In the genomic region with DNA sequence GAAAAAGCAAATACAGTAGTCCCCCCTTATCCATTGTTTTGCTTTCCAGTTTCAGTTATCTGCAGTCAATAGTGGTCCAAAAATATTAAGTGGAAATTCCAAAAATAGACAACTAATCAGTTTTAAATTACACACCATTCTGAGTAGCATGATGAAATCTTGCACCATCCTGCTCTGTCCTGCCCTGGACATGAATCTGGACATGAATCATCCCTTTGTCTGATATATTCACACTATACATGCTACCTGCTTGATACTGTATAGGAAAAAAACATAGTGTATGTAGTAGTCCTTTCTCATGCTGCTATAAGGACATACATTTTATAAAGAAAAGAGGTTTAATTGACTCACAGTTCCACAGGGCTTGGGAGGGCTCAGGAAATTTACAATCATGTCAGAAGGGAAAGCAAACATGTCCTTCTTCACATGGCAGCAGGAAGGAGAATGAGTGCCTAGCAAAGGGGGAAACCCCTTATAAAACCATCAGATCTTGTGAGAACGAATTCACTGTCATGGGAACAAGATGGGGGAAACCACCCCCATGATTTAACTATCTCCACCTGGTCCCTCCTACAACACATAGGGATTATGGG, we compare ENCODE assay signal across 19 cellular contexts.
A peak's percentile ranks its signal among the peaks of the same experiment; 100 is the strongest.
DNase-seq lines count a peak whose midpoint lies in the region; ATAC-seq, FAIRE-seq and TF ChIP-seq lines count a peak whose summit lies in the region.
"Had no signal": no experiment of that assay in that cellular context is flagged by ENCODE, and none has a peak within 500 bp of the region (broad histone marks: within the 10 kb centered on the region; RNA-seq: fewer than 3 reads in every experiment).

No MANE protein-coding gene starts in this region.

- H3K9me3 ChIP-seq in HCT116 (ENCODE audit: control insufficient read depth in 1 of 2, insufficient read depth in 1 of 2, low read depth in 1 of 2, low read length in 2 of 2) (peaks cover 0 to 5% of the 10 kb centered on the region in 2 experiments; a peak in 1 of 4 replicates), astrocyte (ENCODE audit: insufficient read depth, low read depth, low read length) (no peaks in the 10 kb centered on the region)
- H3K9me3 ChIP-seq: Peyer's patch, SK-N-SH had no signal

- no TSS peak for BruUV-seq in HCT116 (replicated peaks; lab: Mats Ljungman, UMichigan)

- H3K79me2 ChIP-seq in HCT116 (ENCODE audit: insufficient read depth, low read length) (no peaks in the 10 kb centered on the region), astrocyte (ENCODE audit: insufficient read depth, low read length) (no peaks in the 10 kb centered on the region)

- H3K36me3 Mint-ChIP-seq in astrocyte (ENCODE audit: low read depth, unreplicated experiment) = peaks cover 3% of the 10 kb centered on the region

- peaks cover 9% of the 10 kb centered on the region for H3K9me3 Mint-ChIP-seq in astrocyte (ENCODE audit: unreplicated experiment)

- H4K20me1 ChIP-seq in HCT116 (ENCODE audit: insufficient read depth) (no peaks in the 10 kb centered on the region), astrocyte (ENCODE audit: insufficient read depth, low read length) (no peaks in the 10 kb centered on the region)

- H3K4me1 ChIP-seq in HCT116 (ENCODE audit: control insufficient read depth in 1 of 2, insufficient read depth in 2 of 2, low read length in 2 of 2) (0 out of 4 replicates have a peak, but pooled peaks cover 0 to 5% of the 10 kb centered on the region in 2 experiments), astrocyte (ENCODE audit: insufficient read depth, low read length) (no peaks in the 10 kb centered on the region)
- H3K4me1 ChIP-seq: A549, Peyer's patch had no signal

- no peak for FAIRE-seq in astrocyte (lab: Jason Lieb, UNC)
- FAIRE-seq: A549 had no signal

- RAD21 ChIA-PET in HCT116 (lab: Charles Lee; ENCODE audit: low non-redundant PET in 1 of 2, low total read pairs in 2 of 2, uncharacterized antibody in 2 of 2, unreplicated experiment in 2 of 2) = no interaction called here

- CTCF ChIA-PET in HCT116 (lab: Charles Lee) = interaction anchor here (1.0 kb wide), 1 partner anchor 9 kb away, joined by 4 read pairs; no protein-coding TSS in a partner anchor

- TF ChIP-seq CTCF in AG09309 (IDR thresholded peaks at IDR 0.05; ENCODE audit: control insufficient read depth, insufficient read depth, low read depth, low read length, missing control alignments) (no peak), HCT116 (IDR thresholded peaks at IDR 0.05 in 2 of 3, conservative IDR thresholded peaks at IDR 0.05 in 1 of 3; ENCODE audit: borderline replicate concordance in 1 of 3, insufficient read depth in 1 of 3, low read depth in 2 of 3, low read length in 2 of 3) (no peak), astrocyte (IDR thresholded peaks at IDR 0.05; ENCODE audit: insufficient read depth, low read depth, low read length) (no peak), GM13976 (IDR thresholded peaks at IDR 0.05; ENCODE audit: borderline replicate concordance, control extremely low read depth, extremely low read depth, insufficient read depth, missing control alignments) (no peak)

- H3K27me3 ChIP-seq in HCT116 (ENCODE audit: insufficient read depth, low read length) = no peaks in the 10 kb centered on the region
- no peaks in the 10 kb centered on the region for H3K27me3 ChIP-seq in astrocyte (ENCODE audit: insufficient read depth, low read length)
- H3K27me3 ChIP-seq: Peyer's patch had no signal

- no peak for TF ChIP-seq RAD21 in HCT116 (IDR thresholded peaks at IDR 0.05; ENCODE audit: low read depth)

- in situ Hi-C loops in GM13976 (cut with MboI; ENCODE audit: low sequenced_read_pairs, unreplicated experiment) = loop anchor here (10.0 kb wide), 2 partner anchors 124 to 156 kb away; a partner anchor contains a TSS

- H3K27ac ChIP-seq in HCT116 (ENCODE audit: low read depth, low read length) (no peak overlapping the region), astrocyte (ENCODE audit: low read depth, low read length) (no peak overlapping the region)
- H3K27ac ChIP-seq: A549, Peyer's patch had no signal

- no peak for TF ChIP-seq POLR2A in HCT116 (IDR thresholded peaks at IDR 0.05; ENCODE audit: borderline replicate concordance, extremely low read depth, insufficient read depth, insufficient read length)

- H3K4me2 ChIP-seq in HCT116 (ENCODE audit: low read length) (no peak overlapping the region), astrocyte (ENCODE audit: low read length) (no peak overlapping the region)
- H3K4me2 ChIP-seq: A549, SK-N-SH had no signal

- no peaks in the 10 kb centered on the region for H3K36me3 ChIP-seq in HCT116 (ENCODE audit: control insufficient read depth in 1 of 2, insufficient read depth in 2 of 2, low read length in 2 of 2)
- H3K36me3 ChIP-seq in astrocyte (ENCODE audit: insufficient read depth, low read length) = no peaks in the 10 kb centered on the region
- H3K36me3 ChIP-seq: HAP-1, Peyer's patch had no signal

- DNase-seq in AG09309 (ENCODE audit: low read depth) (peak; percentile 14), HCT116 (ENCODE audit: low read depth, low spot score) (no peak), astrocyte (ENCODE audit: low read depth) (no peak), NCI-H1417 (lab: John Stamatoyannopoulos, UW) (no peak), GM13976 (ENCODE audit: low spot score) (no peak), hypothalamus (lab: John Stamatoyannopoulos, UW) (no peak)
- DNase-seq: C1 segment of cervical spinal cord; CD8-positive, alpha-beta memory T cell; DMS53; NCI-H1105; NCI-H1694 treated with DMSO at 0.1 percent for 48 hours; NK-92 treated with Interleukin-12 subunit alpha and Interleukin-12 subunit beta, amount 100 ng/mL, for 24 hours; Peyer's patch; SHP77; SK-N-SH had no signal

- no peak overlapping the region for H3K4me3 Mint-ChIP-seq in astrocyte (ENCODE audit: unreplicated experiment)
- H3K4me3 Mint-ChIP-seq: CD8-positive, alpha-beta memory T cell had no signal

- POLR2A ChIA-PET in HCT116 (lab: Charles Lee) = no interaction called here

- H2AFZ ChIP-seq in HCT116 (ENCODE audit: low read depth, low read length, poor library complexity, severe bottlenecking) (no peak overlapping the region), astrocyte (ENCODE audit: low read depth, low read length) (no peak overlapping the region)

- ATAC-seq in HCT116 (no peak), esophagus mucosa (peak; percentile 83), HG03571 (IDR thresholded peaks at IDR 0.05; ENCODE audit: unreplicated experiment) (no peak)
- ATAC-seq: A549 had no signal

- H3K27me3 Mint-ChIP-seq in astrocyte (ENCODE audit: low read depth, unreplicated experiment) = no peaks in the 10 kb centered on the region

- peak overlapping the region; percentile 58 for H3K27ac Mint-ChIP-seq in astrocyte (ENCODE audit: unreplicated experiment)

- intact Hi-C loops in HCT116 (cut with micrococcal nuclease) = loop anchor here (5.0 kb wide), 1 partner anchor 362 kb away; no protein-coding TSS in a partner anchor

- peaks cover 13% of the 10 kb centered on the region for H3K4me1 Mint-ChIP-seq in astrocyte (ENCODE audit: low read depth, unreplicated experiment)
- H3K4me1 Mint-ChIP-seq: CD8-positive, alpha-beta memory T cell had no signal

- no peaks in the 10 kb centered on the region for H3K9me2 ChIP-seq in HCT116 (ENCODE audit: insufficient read depth)
- H3K9me2 ChIP-seq: SK-N-SH had no signal

- no peak overlapping the region for H3K9ac ChIP-seq in HCT116 (ENCODE audit: low read length)
- no peak overlapping the region for H3K9ac ChIP-seq in astrocyte (ENCODE audit: low read length)
- H3K9ac ChIP-seq: SK-N-SH had no signal

- no peak overlapping the region for H3K4me3 ChIP-seq in AG09309 (ENCODE audit: control insufficient read depth, low read depth, low read length)
- H3K4me3 ChIP-seq in HCT116 (replicated peaks in 1 of 2; ENCODE audit: low read depth in 1 of 2, low read length in 2 of 2) = no peak overlapping the region
- H3K4me3 ChIP-seq in astrocyte (ENCODE audit: insufficient read depth, low read depth, low read length) = no peak overlapping the region
- H3K4me3 ChIP-seq: A549, HAP-1, Peyer's patch had no signal

TF ChIP-seq in HCT116, 20 proteins besides CTCF, POLR2A, EP300 and RAD21:
- no peak for TF ChIP-seq ZFX (IDR thresholded peaks at IDR 0.05)
- 0 out of 2 replicates have a peak, but pooled peaks have one; percentile 53 for TF ChIP-seq CBX3 (IDR thresholded peaks at IDR 0.05; ENCODE audit: low read depth)
